ENCODE assay signal across 1 cellular context in the genomic region with DNA sequence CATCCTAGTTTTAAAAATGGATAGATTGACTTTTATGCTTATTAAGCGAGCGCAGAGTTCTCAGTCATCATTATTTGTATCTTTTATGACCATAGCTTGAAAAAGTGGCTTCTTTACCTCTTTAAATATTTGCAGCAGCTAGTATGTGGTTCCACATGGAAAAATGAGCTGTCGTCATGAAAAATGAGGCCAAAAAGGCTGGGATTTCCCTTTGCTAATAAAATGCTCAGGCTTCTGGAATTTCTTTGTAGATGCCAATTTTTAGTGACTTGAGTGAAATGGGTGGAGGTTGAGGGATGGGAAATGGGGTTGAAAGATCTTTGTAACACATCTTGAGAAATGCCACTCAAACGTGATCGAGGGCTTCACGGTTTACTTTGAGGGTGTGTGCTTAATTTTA.
TF ChIP-seq lines count a peak whose summit lies in the region.

No MANE protein-coding gene starts in this region.

TF ChIP-seq in SK-N-SH, 30 proteins besides CTCF, POLR2A, EP300 and RAD21 (continued from another document):
- TF ChIP-seq, protein P1, sequence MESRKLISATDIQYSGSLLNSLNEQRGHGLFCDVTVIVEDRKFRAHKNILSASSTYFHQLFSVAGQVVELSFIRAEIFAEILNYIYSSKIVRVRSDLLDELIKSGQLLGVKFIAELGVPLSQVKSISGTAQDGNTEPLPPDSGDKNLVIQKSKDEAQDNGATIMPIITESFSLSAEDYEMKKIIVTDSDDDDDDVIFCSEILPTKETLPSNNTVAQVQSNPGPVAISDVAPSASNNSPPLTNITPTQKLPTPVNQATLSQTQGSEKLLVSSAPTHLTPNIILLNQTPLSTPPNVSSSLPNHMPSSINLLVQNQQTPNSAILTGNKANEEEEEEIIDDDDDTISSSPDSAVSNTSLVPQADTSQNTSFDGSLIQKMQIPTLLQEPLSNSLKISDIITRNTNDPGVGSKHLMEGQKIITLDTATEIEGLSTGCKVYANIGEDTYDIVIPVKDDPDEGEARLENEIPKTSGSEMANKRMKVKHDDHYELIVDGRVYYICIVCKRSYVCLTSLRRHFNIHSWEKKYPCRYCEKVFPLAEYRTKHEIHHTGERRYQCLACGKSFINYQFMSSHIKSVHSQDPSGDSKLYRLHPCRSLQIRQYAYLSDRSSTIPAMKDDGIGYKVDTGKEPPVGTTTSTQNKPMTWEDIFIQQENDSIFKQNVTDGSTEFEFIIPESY (IDR thresholded peaks at IDR 0.05; ENCODE audit: borderline replicate concordance, low read depth): no peak
- TF ChIP-seq TAF1 (IDR thresholded peaks at IDR 0.05; ENCODE audit: borderline replicate concordance, low read depth, low read length) (no peak), FOSL2 (IDR thresholded peaks at IDR 0.05; ENCODE audit: borderline replicate concordance, low read depth) (peak; percentile 36; the same call in 1 of the 2 replicates), ELF1 (IDR thresholded peaks at IDR 0.05) (no peak), TCF12 (IDR thresholded peaks at IDR 0.05) (peak; percentile 64), JUND (IDR thresholded peaks at IDR 0.05) (0 out of 2 replicates have a peak, but pooled peaks have one; percentile 42)
- TF ChIP-seq, protein P2, sequence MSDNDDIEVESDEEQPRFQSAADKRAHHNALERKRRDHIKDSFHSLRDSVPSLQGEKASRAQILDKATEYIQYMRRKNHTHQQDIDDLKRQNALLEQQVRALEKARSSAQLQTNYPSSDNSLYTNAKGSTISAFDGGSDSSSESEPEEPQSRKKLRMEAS (IDR thresholded peaks at IDR 0.05; ENCODE audit: low read depth): no peak
